Comparison of ENCODE assay signal across 9 cellular contexts in genomic region chr4:184386271-184386781, GRCh38.
DNase-seq lines count a peak whose midpoint lies in the region; ATAC-seq and TF ChIP-seq lines count a peak whose summit lies in the region.
"Had no signal": no experiment of that assay in that cellular context is flagged by ENCODE, and none has a peak within 500 bp of the region (broad histone marks: within the 10 kb centered on the region; RNA-seq: fewer than 3 reads in every experiment).

No MANE protein-coding gene starts in this region.

- WGBS in suprapubic skin = 55% methylated on average over 10 of the region's 10 CpGs

- H3K4me3 Mint-ChIP-seq in activated naive CD8-positive, alpha-beta T cell treated with anti-CD3 and anti-CD28 coated beads, Interleukin-2, amount 10 ng/mL, durations not matched to agents 7 days and 5 days = no peak overlapping the region
- H3K4me3 Mint-ChIP-seq in Caco-2 (ENCODE audit: unreplicated experiment) = no peak overlapping the region
- H3K4me3 Mint-ChIP-seq in activated CD4-positive, alpha-beta memory T cell treated with anti-CD3 and anti-CD28 coated beads for 36 hours = no peak overlapping the region

- intact Hi-C loops in Caco-2 (cut with micrococcal nuclease; ENCODE audit: unreplicated experiment) = no loop called here
- intact Hi-C loops in activated CD4-positive, alpha-beta memory T cell treated with anti-CD3 and anti-CD28 coated beads for 36 hours (cut with micrococcal nuclease) = no loop called here

- H3K4me3 ChIP-seq in suprapubic skin (no peak overlapping the region), Caco-2 (ENCODE audit: low read depth, low read length) (no peak overlapping the region)
- H3K4me3 ChIP-seq: A549 had no signal

- TF ChIP-seq POLR2A in suprapubic skin (IDR thresholded peaks at IDR 0.05) = no peak

- TF ChIP-seq EP300 in suprapubic skin (IDR thresholded peaks at IDR 0.05) = no peak

- H3K9me3 Mint-ChIP-seq in activated naive CD8-positive, alpha-beta T cell treated with anti-CD3 and anti-CD28 coated beads, Interleukin-2, amount 10 ng/mL, durations not matched to agents 7 days and 5 days = no peaks in the 10 kb centered on the region
- no peaks in the 10 kb centered on the region for H3K9me3 Mint-ChIP-seq in Caco-2 (ENCODE audit: unreplicated experiment)
- no peaks in the 10 kb centered on the region for H3K9me3 Mint-ChIP-seq in activated CD4-positive, alpha-beta memory T cell treated with anti-CD3 and anti-CD28 coated beads for 36 hours

- peaks cover 55% of the 10 kb centered on the region for H3K4me1 Mint-ChIP-seq in activated naive CD8-positive, alpha-beta T cell treated with anti-CD3 and anti-CD28 coated beads, Interleukin-2, amount 10 ng/mL, durations not matched to agents 7 days and 5 days
- H3K4me1 Mint-ChIP-seq in Caco-2 (ENCODE audit: low read depth, unreplicated experiment) = peaks cover 39% of the 10 kb centered on the region
- peaks cover 59% of the 10 kb centered on the region for H3K4me1 Mint-ChIP-seq in activated CD4-positive, alpha-beta memory T cell treated with anti-CD3 and anti-CD28 coated beads for 36 hours (ENCODE audit: low read depth)

- H3K27ac Mint-ChIP-seq in activated naive CD8-positive, alpha-beta T cell treated with anti-CD3 and anti-CD28 coated beads, Interleukin-2, amount 10 ng/mL, durations not matched to agents 7 days and 5 days = peak overlapping the region; percentile 58
- no peak overlapping the region for H3K27ac Mint-ChIP-seq in Caco-2 (ENCODE audit: unreplicated experiment)
- no peak overlapping the region for H3K27ac Mint-ChIP-seq in activated CD4-positive, alpha-beta memory T cell treated with anti-CD3 and anti-CD28 coated beads for 36 hours

- DNase-seq in NCI-H1417 (lab: John Stamatoyannopoulos, UW) = peak; percentile 7 to 75 (median 27)
- no peak for DNase-seq in NCI-H1417 treated with DMSO at 0.1 percent for 48 hours (lab: John Stamatoyannopoulos, UW)
- DNase-seq in activated naive CD8-positive, alpha-beta T cell treated with anti-CD3 and anti-CD28 coated beads, Interleukin-2, amount 10 ng/mL, durations not matched to agents 7 days and 5 days = no peak
- peak; percentile 38 for DNase-seq in iPS-NIHi11 (ENCODE audit: low spot score)
- no peak for DNase-seq in suprapubic skin (ENCODE audit: low spot score in 2 of 2)
- DNase-seq in Caco-2 = no peak
- no peak for DNase-seq in activated CD4-positive, alpha-beta memory T cell treated with anti-CD3 and anti-CD28 coated beads for 36 hours

- ATAC-seq in activated naive CD8-positive, alpha-beta T cell treated with anti-CD3 and anti-CD28 coated beads, Interleukin-2, amount 10 ng/mL, durations not matched to agents 7 days and 5 days (ENCODE audit: low read depth) = no peak
- no peak for ATAC-seq in HG03432 (IDR thresholded peaks at IDR 0.05; ENCODE audit: unreplicated experiment)
- ATAC-seq: A549 had no signal

- no TSS peak for BruUV-seq in Caco-2 (replicated peaks; lab: Mats Ljungman, UMichigan)

- TF ChIP-seq CTCF in suprapubic skin (IDR thresholded peaks at IDR 0.05) = no peak
- no peak for TF ChIP-seq CTCF in Caco-2 (IDR thresholded peaks at IDR 0.05; ENCODE audit: insufficient read depth in 1 of 2, low read depth in 1 of 2, low read length in 1 of 2, severe bottlenecking in 1 of 2, unreplicated experiment in 1 of 2)

- H3K36me3 ChIP-seq in suprapubic skin (peaks cover 42% of the 10 kb centered on the region), Caco-2 (ENCODE audit: control insufficient read depth, insufficient read depth, low read length) (no peaks in the 10 kb centered on the region)

- no peaks in the 10 kb centered on the region for H3K27me3 Mint-ChIP-seq in activated naive CD8-positive, alpha-beta T cell treated with anti-CD3 and anti-CD28 coated beads, Interleukin-2, amount 10 ng/mL, durations not matched to agents 7 days and 5 days
- no peaks in the 10 kb centered on the region for H3K27me3 Mint-ChIP-seq in Caco-2 (ENCODE audit: insufficient read depth, unreplicated experiment)
- H3K27me3 Mint-ChIP-seq in activated CD4-positive, alpha-beta memory T cell treated with anti-CD3 and anti-CD28 coated beads for 36 hours = no peaks in the 10 kb centered on the region

- CTCF ChIA-PET in Caco-2 (lab: Charles Lee) = interaction anchor here (0.6 kb wide), 1 partner anchor 122 kb away, joined by 3 read pairs; no protein-coding TSS in a partner anchor
- CTCF ChIA-PET in activated CD4-positive, alpha-beta memory T cell treated with anti-CD3 and anti-CD28 coated beads for 36 hours (lab: Charles Lee) = no interaction called here

- no peaks in the 10 kb centered on the region for H3K9me3 ChIP-seq in suprapubic skin
- no peaks in the 10 kb centered on the region for H3K9me3 ChIP-seq in Caco-2
- H3K9me3 ChIP-seq: A549 had no signal

- POLR2A ChIA-PET in activated naive CD8-positive, alpha-beta T cell treated with anti-CD3 and anti-CD28 coated beads, Interleukin-2, amount 10 ng/mL, durations not matched to agents 7 days and 5 days (lab: Charles Lee) = no interaction called here
- POLR2A ChIA-PET in Caco-2 (lab: Charles Lee) = no interaction called here
- POLR2A ChIA-PET in activated CD4-positive, alpha-beta memory T cell treated with anti-CD3 and anti-CD28 coated beads for 36 hours (lab: Charles Lee) = no interaction called here

- H3K4me1 ChIP-seq in suprapubic skin = peaks cover 42% of the 10 kb centered on the region
- peaks cover 57% of the 10 kb centered on the region for H3K4me1 ChIP-seq in Caco-2

- H3K27me3 ChIP-seq in suprapubic skin = no peaks in the 10 kb centered on the region
- no peaks in the 10 kb centered on the region for H3K27me3 ChIP-seq in Caco-2 (replicated peaks; ENCODE audit: control insufficient read depth, insufficient read depth, low read length)

- peaks cover 40% of the 10 kb centered on the region for H3K36me3 Mint-ChIP-seq in activated naive CD8-positive, alpha-beta T cell treated with anti-CD3 and anti-CD28 coated beads, Interleukin-2, amount 10 ng/mL, durations not matched to agents 7 days and 5 days
- H3K36me3 Mint-ChIP-seq in Caco-2 (ENCODE audit: insufficient read depth, unreplicated experiment) = peaks cover 10% of the 10 kb centered on the region
- peaks cover 40% of the 10 kb centered on the region for H3K36me3 Mint-ChIP-seq in activated CD4-positive, alpha-beta memory T cell treated with anti-CD3 and anti-CD28 coated beads for 36 hours

- peak overlapping the region; percentile 82 for H3K27ac ChIP-seq in suprapubic skin
- H3K27ac ChIP-seq: A549 had no signal

Comparison
In these comparisons a context has a peak if more than half of its experiments do, and no peak if none do; other contexts are left out.
1. DNase-seq: peak in NCI-H1417 (3 of 3) and iPS-NIHi11 (single experiment); none in NCI-H1417 treated with DMSO at 0.1 percent for 48 hours (single experiment), activated naive CD8-positive, alpha-beta T cell treated with anti-CD3 and anti-CD28 coated beads, Interleukin-2, amount 10 ng/mL, durations not matched to agents 7 days and 5 days (single experiment), suprapubic skin (0 of 2), Caco-2 (0 of 2) and activated CD4-positive, alpha-beta memory T cell treated with anti-CD3 and anti-CD28 coated beads for 36 hours (single experiment).